1 cellular context compared by ENCODE assay signal in the genomic region with DNA sequence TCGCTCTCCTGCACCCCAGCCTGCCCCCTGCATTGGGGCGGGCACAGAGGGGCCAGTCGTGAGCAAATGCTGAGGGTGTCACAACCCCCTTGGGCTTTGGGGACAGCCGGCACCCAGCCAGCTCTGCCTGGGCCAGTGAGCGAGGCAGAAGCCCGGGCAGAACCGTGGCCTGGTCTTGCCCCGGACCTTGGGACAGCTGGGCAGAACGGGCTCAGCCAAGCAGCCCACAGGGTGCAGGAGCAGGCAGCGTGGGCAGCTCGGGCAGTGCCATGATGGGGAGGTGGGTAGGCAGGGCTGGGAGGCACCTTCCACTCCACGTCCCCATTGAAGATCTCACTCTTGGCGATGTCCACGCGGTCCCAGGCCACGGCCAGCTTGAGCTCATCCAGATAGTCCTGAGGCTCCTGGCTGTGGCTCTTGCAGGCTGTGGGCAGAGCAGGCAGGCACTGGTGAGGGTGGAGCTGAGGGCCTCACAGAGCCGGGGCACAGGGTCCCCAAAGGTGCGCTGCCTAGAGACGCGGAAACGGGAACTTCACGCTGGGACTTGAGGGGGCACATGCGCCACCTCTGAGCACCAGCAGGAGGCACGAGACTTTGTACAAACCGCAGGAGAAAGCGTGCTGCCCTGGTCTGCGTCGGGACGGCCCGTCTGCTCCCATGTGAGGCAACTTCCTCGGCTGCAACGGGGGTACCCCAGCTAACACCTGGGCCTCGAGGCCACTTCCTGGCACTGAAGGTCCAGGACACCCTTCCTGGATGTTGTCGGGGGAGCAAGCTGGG.
TF ChIP-seq lines count a peak whose summit lies in the region.

No MANE protein-coding gene starts in this region.

TF ChIP-seq in GM23338, 12 proteins besides CTCF, POLR2A, EP300 and RAD21:
- TF ChIP-seq ZNF462 (CRISPR knock-in tag; IDR thresholded peaks at IDR 0.05) = no peak
- TF ChIP-seq ETS1 (IDR thresholded peaks at IDR 0.05) = no peak
- no peak for TF ChIP-seq ZNF114 (CRISPR knock-in tag; IDR thresholded peaks at IDR 0.05)
- no peak for TF ChIP-seq REST (IDR thresholded peaks at IDR 0.05; ENCODE audit: unreplicated experiment)
- TF ChIP-seq POLR2AphosphoS5 (IDR thresholded peaks at IDR 0.05; ENCODE audit: low read depth) = no peak
- TF ChIP-seq ZNF331 (CRISPR knock-in tag; IDR thresholded peaks at IDR 0.05; ENCODE audit: low read depth) = no peak
- no peak for TF ChIP-seq EZH2 (IDR thresholded peaks at IDR 0.05; ENCODE audit: low read depth, unreplicated experiment)
- TF ChIP-seq STAT1 (IDR thresholded peaks at IDR 0.05; ENCODE audit: unreplicated experiment) = no peak
